Comparison of ENCODE assay signal across 28 cellular contexts in genomic region chr17:82826956-82827355, GRCh38. TPM values are rescaled to one million over a fixed set of nuclear protein-coding genes. Genes with fewer than 3 reads are reported as not detected.
"Had no signal": no experiment of that assay in that cellular context is flagged by ENCODE, and none has a peak within 500 bp of the region (broad histone marks: within the 10 kb centered on the region; RNA-seq: fewer than 3 reads in every experiment).

No MANE protein-coding gene starts in this region.

- ATAC-seq: effector memory CD8-positive, alpha-beta T cell; heart right ventricle; left ventricle myocardium superior; lower lobe of right lung; sciatic nerve; stimulated activated memory B cell treated with anti-CD40 and anti-IgM and Interleukin-4, amounts not matched to agents 10 μg/mL and 1 μg/mL and 100 μg/mL, for 72 hours; stimulated activated naive CD8-positive, alpha-beta T cell treated with anti-CD3 and anti-CD28 coated beads, Interleukin-15, Interleukin-2, amounts not matched to agents 100 U/mL and 50 U/mL, for 24 hours; upper lobe of right lung had no signal

- H3K27ac Mint-ChIP-seq: nephron; stimulated activated memory B cell treated with anti-CD40 and anti-IgM and Interleukin-4, amounts not matched to agents 10 μg/mL and 1 μg/mL and 100 μg/mL, for 72 hours had no signal

- H3K27ac ChIP-seq: heart right ventricle, lower lobe of right lung, neural progenitor cell, parathyroid adenoma, prostate gland, right atrium auricular region, testis, tibial artery, upper lobe of right lung, uterus had no signal

- H3K27me3 Mint-ChIP-seq: effector memory CD8-positive, alpha-beta T cell; stimulated activated memory B cell treated with anti-CD40 and anti-IgM and Interleukin-4, amounts not matched to agents 10 μg/mL and 1 μg/mL and 100 μg/mL, for 72 hours had no signal

- H3K9me3 Mint-ChIP-seq: effector memory CD8-positive, alpha-beta T cell; stimulated activated memory B cell treated with anti-CD40 and anti-IgM and Interleukin-4, amounts not matched to agents 10 μg/mL and 1 μg/mL and 100 μg/mL, for 72 hours had no signal

- DNase-seq: cortex of kidney; effector memory CD8-positive, alpha-beta T cell; erythroblast; esophagus squamous epithelium; foreskin melanocyte; glutamatergic neuron; heart right ventricle; hippocampal formation; islet precursor cell; kidney glomerular epithelial cell; left ventricle myocardium superior; stimulated activated CD4-positive, alpha-beta T cell treated with anti-CD3 and anti-CD28 coated beads, Interleukin-4, amount 100 ng/mL, for 4 hours; stimulated activated naive CD8-positive, alpha-beta T cell treated with anti-CD3 and anti-CD28 coated beads, Interleukin-15, Interleukin-2, amounts not matched to agents 100 U/mL and 50 U/mL, for 24 hours; substantia nigra; testis; tibial artery; upper lobe of right lung; uterus had no signal

- H3K4me3 Mint-ChIP-seq: effector memory CD8-positive, alpha-beta T cell; nephron; neural progenitor cell; stimulated activated memory B cell treated with anti-CD40 and anti-IgM and Interleukin-4, amounts not matched to agents 10 μg/mL and 1 μg/mL and 100 μg/mL, for 72 hours had no signal

RNA-seq across cellular contexts. Expression of gene ZNF750, which starts 12.9 kb away (rescaled TPM):
- total RNA-seq: osteoblast, right atrium auricular region, sciatic nerve, skeletal muscle tissue had no signal
